9 cellular contexts compared by ENCODE assay signal in the genomic region with DNA sequence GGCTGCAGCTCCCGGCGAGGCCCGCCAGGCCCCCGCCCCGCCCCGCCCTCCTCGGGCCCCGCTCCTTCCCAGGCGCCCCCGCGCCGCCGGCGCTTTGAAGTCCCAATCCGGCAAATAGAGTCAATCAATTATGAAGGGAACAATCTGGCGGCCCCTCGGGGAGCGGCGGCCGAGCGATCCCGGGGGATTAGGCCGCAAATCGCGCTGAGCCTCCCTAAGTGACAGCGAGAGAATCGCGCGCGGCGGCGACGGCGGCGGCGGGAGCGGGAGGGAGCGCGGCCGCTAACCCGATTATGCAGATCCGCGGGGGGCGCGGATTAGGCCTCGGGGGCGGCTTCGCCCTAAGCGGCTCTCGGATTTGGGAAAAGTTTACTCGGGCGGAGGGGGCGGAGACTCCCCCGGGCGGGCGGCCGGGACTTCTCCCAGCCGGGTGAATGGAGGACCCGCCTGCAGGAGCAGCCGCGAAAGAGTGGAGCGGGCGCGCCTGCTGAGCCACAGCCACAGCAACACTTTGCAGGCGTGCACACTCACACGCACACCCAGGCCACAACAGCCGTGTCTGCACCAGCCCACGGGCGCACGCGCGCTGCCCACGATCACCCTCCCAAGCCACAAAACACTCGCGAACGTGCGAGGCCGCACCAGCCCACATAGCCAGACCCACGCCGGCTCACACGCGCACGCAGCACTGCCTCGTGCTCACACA. TPM values are rescaled to one million over a fixed set of nuclear protein-coding genes. Genes with fewer than 3 reads are reported as not detected.
DNase-seq lines count a peak whose midpoint lies in the region; ATAC-seq and TF ChIP-seq lines count a peak whose summit lies in the region.
"Had no signal": no experiment of that assay in that cellular context is flagged by ENCODE, and none has a peak within 500 bp of the region (broad histone marks: within the 10 kb centered on the region; RNA-seq: fewer than 3 reads in every experiment).

No MANE protein-coding gene starts in this region.

- no peaks in the 10 kb centered on the region for H3K9me3 ChIP-seq in osteoblast (ENCODE audit: low read depth, low read length)

- H3K9me3 Mint-ChIP-seq in WTC11 = no peaks in the 10 kb centered on the region

- H2AFZ ChIP-seq in osteoblast (ENCODE audit: low read length) = peak overlapping the region; percentile 59

- no peak overlapping the region for H3K27ac Mint-ChIP-seq in WTC11

- POLR2A ChIA-PET in WTC11 (lab: Charles Lee) = no interaction called here

- peaks cover 46% of the 10 kb centered on the region for H3K27me3 ChIP-seq in osteoblast (ENCODE audit: insufficient read depth, low read length)

- H3K36me3 ChIP-seq in osteoblast (ENCODE audit: insufficient read depth, low read length) = no peaks in the 10 kb centered on the region

- H3K4me2 ChIP-seq in osteoblast (ENCODE audit: insufficient read depth, low read length) = peak overlapping the region; percentile 74

- peak overlapping the region; percentile 75 for H3K4me3 Mint-ChIP-seq in WTC11

- TF ChIP-seq CTCF in WTC11 (IDR thresholded peaks at IDR 0.05) = no peak
- TF ChIP-seq CTCF in fibroblast of villous mesenchyme (IDR thresholded peaks at IDR 0.05; ENCODE audit: insufficient read depth, low read depth, low read length) = no peak
- TF ChIP-seq CTCF in osteoblast (IDR thresholded peaks at IDR 0.05; ENCODE audit: extremely low read depth, low read depth, low read length) = no peak

- no peaks in the 10 kb centered on the region for H3K4me1 ChIP-seq in osteoblast (ENCODE audit: insufficient read depth, low read length)

- H4K20me1 ChIP-seq in osteoblast (ENCODE audit: insufficient read depth, low read length) = no peaks in the 10 kb centered on the region

- DNase-seq in stimulated activated CD4-positive, alpha-beta T cell treated with anti-CD3 and anti-CD28 coated beads, Interleukin-4, amount 100 ng/mL, for 1 hour = peak; percentile 24
- no peak for DNase-seq in stimulated activated CD4-positive, alpha-beta T cell treated with anti-CD3 and anti-CD28 coated beads, Interleukin-1b, Interleukin-23, amount 100 ng/mL, for 48 hours
- DNase-seq in WTC11 (ENCODE audit: low spot score) (peak; percentile 78), fibroblast of villous mesenchyme (ENCODE audit: low read depth) (no peak), osteoblast (ENCODE audit: insufficient read length, low spot score, missing footprints) (peak; percentile 96), NCI-H2081 treated with DMSO at 0.1 percent for 48 hours (lab: John Stamatoyannopoulos, UW) (no peak), NAMALWA (ENCODE audit: low spot score) (no peak)

- H3K79me2 ChIP-seq in osteoblast (ENCODE audit: insufficient read depth, low read length) = no peaks in the 10 kb centered on the region

- CTCF ChIA-PET in WTC11 (lab: Charles Lee) = interaction anchor here (0.8 to 1.5 kb wide), 4 partner anchors 20 to 137 kb away, joined by 3 to 6 read pairs (median 4); a partner anchor contains a TSS

- peaks cover 88% of the 10 kb centered on the region for H3K27me3 Mint-ChIP-seq in WTC11 (ENCODE audit: low read depth)

- no peak overlapping the region for H3K27ac ChIP-seq in osteoblast (ENCODE audit: low read depth, low read length)

- peaks cover 55% of the 10 kb centered on the region for H3K4me1 Mint-ChIP-seq in WTC11

- ATAC-seq in WTC11 (peak; percentile 55), GM18867 (IDR thresholded peaks at IDR 0.05; ENCODE audit: unreplicated experiment) (no peak)

- H3K36me3 Mint-ChIP-seq in WTC11 = no peaks in the 10 kb centered on the region

- peak overlapping the region; percentile 54 for H3K4me3 ChIP-seq in fibroblast of villous mesenchyme (ENCODE audit: low read depth, low read length)
- peak overlapping the region; percentile 65 for H3K4me3 ChIP-seq in osteoblast (ENCODE audit: insufficient read depth, low read length)

TF ChIP-seq in WTC11, 78 proteins besides CTCF, POLR2A, EP300 and RAD21:
- peak; percentile 16; the same call in 1 of the 2 replicates for TF ChIP-seq ZNF423 (CRISPR knock-in tag; IDR thresholded peaks at IDR 0.05)
- no peak for TF ChIP-seq CREB1 (CRISPR knock-in tag; IDR thresholded peaks at IDR 0.05)
- TF ChIP-seq ZNF416 (CRISPR knock-in tag; IDR thresholded peaks at IDR 0.05) = no peak
- TF ChIP-seq ZNF121 (CRISPR knock-in tag; IDR thresholded peaks at IDR 0.05) = peak; percentile 98
- TF ChIP-seq, protein P1, sequence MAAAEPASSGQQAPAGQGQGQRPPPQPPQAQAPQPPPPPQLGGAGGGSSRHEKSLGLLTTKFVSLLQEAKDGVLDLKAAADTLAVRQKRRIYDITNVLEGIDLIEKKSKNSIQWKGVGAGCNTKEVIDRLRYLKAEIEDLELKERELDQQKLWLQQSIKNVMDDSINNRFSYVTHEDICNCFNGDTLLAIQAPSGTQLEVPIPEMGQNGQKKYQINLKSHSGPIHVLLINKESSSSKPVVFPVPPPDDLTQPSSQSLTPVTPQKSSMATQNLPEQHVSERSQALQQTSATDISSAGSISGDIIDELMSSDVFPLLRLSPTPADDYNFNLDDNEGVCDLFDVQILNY (CRISPR knock-in tag; IDR thresholded peaks at IDR 0.05) = peak; percentile 53; the same call in 1 of the 2 replicates
- TF ChIP-seq, protein P2, sequence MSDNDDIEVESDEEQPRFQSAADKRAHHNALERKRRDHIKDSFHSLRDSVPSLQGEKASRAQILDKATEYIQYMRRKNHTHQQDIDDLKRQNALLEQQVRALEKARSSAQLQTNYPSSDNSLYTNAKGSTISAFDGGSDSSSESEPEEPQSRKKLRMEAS (CRISPR knock-in tag; IDR thresholded peaks at IDR 0.05) = 0 out of 2 replicates have a peak, but pooled peaks have one; percentile 2
- TF ChIP-seq, protein P3, sequence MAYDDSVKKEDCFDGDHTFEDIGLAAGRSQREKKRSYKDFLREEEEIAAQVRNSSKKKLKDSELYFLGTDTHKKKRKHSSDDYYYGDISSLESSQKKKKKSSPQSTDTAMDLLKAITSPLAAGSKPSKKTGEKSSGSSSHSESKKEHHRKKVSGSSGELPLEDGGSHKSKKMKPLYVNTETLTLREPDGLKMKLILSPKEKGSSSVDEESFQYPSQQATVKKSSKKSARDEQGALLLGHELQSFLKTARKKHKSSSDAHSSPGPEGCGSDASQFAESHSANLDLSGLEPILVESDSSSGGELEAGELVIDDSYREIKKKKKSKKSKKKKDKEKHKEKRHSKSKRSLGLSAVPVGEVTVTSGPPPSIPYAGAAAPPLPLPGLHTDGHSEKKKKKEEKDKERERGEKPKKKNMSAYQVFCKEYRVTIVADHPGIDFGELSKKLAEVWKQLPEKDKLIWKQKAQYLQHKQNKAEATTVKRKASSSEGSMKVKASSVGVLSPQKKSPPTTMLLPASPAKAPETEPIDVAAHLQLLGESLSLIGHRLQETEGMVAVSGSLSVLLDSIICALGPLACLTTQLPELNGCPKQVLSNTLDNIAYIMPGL (CRISPR knock-in tag; IDR thresholded peaks at IDR 0.05) = peak; percentile 45; the same call in 1 of the 2 replicates
- TF ChIP-seq, protein P4, sequence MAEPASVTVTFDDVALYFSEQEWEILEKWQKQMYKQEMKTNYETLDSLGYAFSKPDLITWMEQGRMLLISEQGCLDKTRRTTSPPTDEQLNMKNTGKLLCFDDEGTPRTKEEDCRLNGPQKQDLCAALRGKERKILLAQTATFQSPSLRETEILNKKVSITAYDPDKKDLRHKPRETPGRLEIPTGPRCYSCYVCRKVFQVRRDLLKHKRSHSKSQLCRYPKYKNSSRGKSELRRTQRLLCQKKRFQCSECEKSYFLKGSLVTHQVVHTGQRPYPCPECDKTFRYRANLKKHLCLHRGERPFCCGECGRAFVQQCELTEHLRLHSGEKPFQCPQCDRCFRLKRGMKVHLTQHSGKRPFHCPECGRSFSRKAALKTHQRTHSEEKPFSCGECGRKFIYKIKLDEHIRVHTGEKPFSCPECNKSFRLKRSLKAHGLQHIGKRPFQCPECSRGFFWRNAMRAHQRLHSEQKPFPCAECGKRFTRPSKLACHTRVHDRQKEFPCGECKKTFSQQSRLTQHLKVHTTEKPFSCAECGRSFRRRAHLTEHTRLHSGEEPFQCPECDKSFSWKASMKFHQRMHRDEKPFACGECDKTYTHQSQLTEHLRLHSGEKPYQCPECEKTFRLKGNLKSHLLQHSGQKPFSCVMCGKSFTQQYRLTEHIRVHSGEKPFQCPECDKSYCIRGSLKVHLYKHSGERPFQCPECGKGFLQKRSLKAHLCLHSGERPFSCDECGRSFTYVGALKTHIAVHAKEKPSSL (CRISPR knock-in tag; conservative IDR thresholded peaks at IDR 0.05) = no peak
- no peak for TF ChIP-seq ZNF219 (CRISPR knock-in tag; IDR thresholded peaks at IDR 0.05; ENCODE audit: borderline replicate concordance)
- TF ChIP-seq FOXJ3 (CRISPR knock-in tag; IDR thresholded peaks at IDR 0.05; ENCODE audit: borderline replicate concordance) = no peak
- peak; percentile 76; the same call in 1 of the 2 replicates for TF ChIP-seq KAT7 (CRISPR knock-in tag; IDR thresholded peaks at IDR 0.05; ENCODE audit: borderline replicate concordance)
- TF ChIP-seq, protein P5, sequence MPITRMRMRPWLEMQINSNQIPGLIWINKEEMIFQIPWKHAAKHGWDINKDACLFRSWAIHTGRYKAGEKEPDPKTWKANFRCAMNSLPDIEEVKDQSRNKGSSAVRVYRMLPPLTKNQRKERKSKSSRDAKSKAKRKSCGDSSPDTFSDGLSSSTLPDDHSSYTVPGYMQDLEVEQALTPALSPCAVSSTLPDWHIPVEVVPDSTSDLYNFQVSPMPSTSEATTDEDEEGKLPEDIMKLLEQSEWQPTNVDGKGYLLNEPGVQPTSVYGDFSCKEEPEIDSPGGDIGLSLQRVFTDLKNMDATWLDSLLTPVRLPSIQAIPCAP (CRISPR knock-in tag; IDR thresholded peaks at IDR 0.05) = no peak
- no peak for TF ChIP-seq TEAD1 (CRISPR knock-in tag; IDR thresholded peaks at IDR 0.05)

RNA-seq across cellular contexts. Expression of a gene that starts 23.0 kb away (rescaled TPM):
- total RNA-seq in WTC11 (2021) = 1.7 to 3.7 TPM (median 1.8 TPM) in 3 replicates
- not detected in 2 replicates for total RNA-seq in fibroblast of villous mesenchyme
- not detected in 2 replicates for total RNA-seq in osteoblast
- total RNA-seq: subcutaneous adipose tissue had no signal

Comparison
In these comparisons a context has a peak if more than half of its experiments do, and no peak if none do; other contexts are left out.
1. DNase-seq: peak in stimulated activated CD4-positive, alpha-beta T cell treated with anti-CD3 and anti-CD28 coated beads, Interleukin-4, amount 100 ng/mL, for 1 hour (single experiment), WTC11 (single experiment) and osteoblast (single experiment); none in stimulated activated CD4-positive, alpha-beta T cell treated with anti-CD3 and anti-CD28 coated beads, Interleukin-1b, Interleukin-23, amount 100 ng/mL, for 48 hours (single experiment), fibroblast of villous mesenchyme (single experiment), NCI-H2081 treated with DMSO at 0.1 percent for 48 hours (single experiment) and NAMALWA (single experiment).